Comparison of ENCODE assay signal across 19 cellular contexts in genomic region chr5:143892908-143893307, GRCh38.
"Had no signal": no experiment of that assay in that cellular context is flagged by ENCODE, and none has a peak within 500 bp of the region (broad histone marks: within the 10 kb centered on the region; RNA-seq: fewer than 3 reads in every experiment).

No MANE protein-coding gene starts in this region.

- DNase-seq: KBM-7, MG63, NCI-H1092, NCI-H1105 treated with DMSO at 0.1 percent for 48 hours, NCI-H1417 treated with DMSO at 0.1 percent for 48 hours, NCI-H146, NCI-H1930, NCI-H2081, NCI-H2107, NCI-H2227 treated with DMSO at 0.1 percent for 48 hours, NCI-H526 treated with DMSO at 0.1 percent for 48 hours, NCI-H774, Right ventricle myocardium superior, SIG-M5, SW 1271, T-cell had no signal

- H3K36me3 ChIP-seq: MG63, SJSA1 had no signal

- H3K9me3 ChIP-seq: MG63, SJSA1 had no signal

- H3K27ac ChIP-seq: SJSA1, SK-N-MC had no signal

- H3K4me3 ChIP-seq: MG63, SJSA1, SK-N-MC had no signal

- H3K27me3 ChIP-seq: MG63, SJSA1 had no signal

- ATAC-seq: Panc1, T-cell had no signal
